ENCODE assay signal across 1 cellular context in genomic region chr10:122953827-122954730, GRCh38.
TF ChIP-seq lines count a peak whose summit lies in the region.

Gene C10orf88, minus strand, starts transcription at chr10:122954227. Its CDS starts 49 bp downstream, at chr10:122954178.

TF ChIP-seq in HepG2, 621 proteins besides CTCF, POLR2A, EP300 and RAD21 (continued from another document and continues in another):
- TF ChIP-seq SP2 (CRISPR knock-in tag; IDR thresholded peaks at IDR 0.05) (peak; percentile 51; the same call in 1 of the 2 replicates), ZNF841 (CRISPR knock-in tag; IDR thresholded peaks at IDR 0.05; ENCODE audit: borderline replicate concordance) (no peak), ZNF17 (CRISPR knock-in tag; IDR thresholded peaks at IDR 0.05) (no peak), ATF7 (IDR thresholded peaks at IDR 0.05) (no peak), ATF7 (CRISPR knock-in tag; IDR thresholded peaks at IDR 0.05) (peak; percentile 87), SP140L (CRISPR knock-in tag; IDR thresholded peaks at IDR 0.05; ENCODE audit: borderline replicate concordance) (peak; percentile 78; the same call in 1 of the 2 replicates), SNRNP70 (IDR thresholded peaks at IDR 0.05; ENCODE audit: low read depth, low read length) (no peak), SMYD3 (CRISPR knock-in tag; IDR thresholded peaks at IDR 0.05) (peak; percentile 94), ZNF614 (CRISPR knock-in tag; IDR thresholded peaks at IDR 0.05; ENCODE audit: borderline replicate concordance) (peak; percentile 96), DNMT3B (CRISPR knock-in tag; conservative IDR thresholded peaks at IDR 0.05) (no peak; the same call in 1 of the 2 replicates), MIER2 (CRISPR knock-in tag; IDR thresholded peaks at IDR 0.05) (peak; percentile 88), ZC3H4 (CRISPR knock-in tag; IDR thresholded peaks at IDR 0.05; ENCODE audit: borderline replicate concordance) (0 out of 2 replicates have a peak, but pooled peaks have one; percentile 69), RFXAP (CRISPR knock-in tag; IDR thresholded peaks at IDR 0.05; ENCODE audit: borderline replicate concordance) (peak; percentile 87; the same call in 1 of the 2 replicates), LBX2 (CRISPR knock-in tag; IDR thresholded peaks at IDR 0.05; ENCODE audit: borderline replicate concordance) (peak; percentile 95; the same call in 1 of the 2 replicates), STAT6 (CRISPR knock-in tag; IDR thresholded peaks at IDR 0.05; ENCODE audit: borderline replicate concordance) (peak; percentile 84; the same call in 1 of the 2 replicates), STAG1 (CRISPR knock-in tag; IDR thresholded peaks at IDR 0.05) (0 out of 2 replicates have a peak, but pooled peaks have one; percentile 3), THAP11 (CRISPR knock-in tag; IDR thresholded peaks at IDR 0.05) (peak; percentile 95), SATB2 (CRISPR knock-in tag; IDR thresholded peaks at IDR 0.05) (peak; percentile 76; the same call in 1 of the 2 replicates), CBFB (CRISPR knock-in tag; IDR thresholded peaks at IDR 0.05) (peak; percentile 89), NR3C1 (CRISPR knock-in tag; IDR thresholded peaks at IDR 0.05) (no peak), ZNF558 (CRISPR knock-in tag; IDR thresholded peaks at IDR 0.05; ENCODE audit: borderline replicate concordance) (peak; percentile 83), ATM (IDR thresholded peaks at IDR 0.05; ENCODE audit: borderline replicate concordance) (no peak), ZNF788 (CRISPR knock-in tag; IDR thresholded peaks at IDR 0.05; ENCODE audit: borderline replicate concordance) (peak; percentile 98), ZNF296 (CRISPR knock-in tag; conservative IDR thresholded peaks at IDR 0.05) (no peak; the same call in 1 of the 2 replicates), SIX4 (CRISPR knock-in tag; IDR thresholded peaks at IDR 0.05) (no peak; the same call in none of the 2 replicates), HHEX (CRISPR knock-in tag; IDR thresholded peaks at IDR 0.05) (no peak), HMGA1 (CRISPR knock-in tag; conservative IDR thresholded peaks at IDR 0.05) (no peak), ZFP37 (CRISPR knock-in tag; IDR thresholded peaks at IDR 0.05; ENCODE audit: borderline replicate concordance) (peak; percentile 88), CERS6 (CRISPR knock-in tag; IDR thresholded peaks at IDR 0.05) (peak; percentile 89; the same call in 1 of the 2 replicates), ZFP91 (CRISPR knock-in tag; IDR thresholded peaks at IDR 0.05; ENCODE audit: borderline replicate concordance) (peak; percentile 97), KLF15 (CRISPR knock-in tag; IDR thresholded peaks at IDR 0.05; ENCODE audit: borderline replicate concordance) (peak; percentile 76), TBL1XR1 (IDR thresholded peaks at IDR 0.05; ENCODE audit: borderline replicate concordance, low read length, partially characterized antibody) (no peak), TMF1 (CRISPR knock-in tag; IDR thresholded peaks at IDR 0.05; ENCODE audit: low read depth) (peak; percentile 98), EHMT2 (IDR thresholded peaks at IDR 0.05; ENCODE audit: borderline replicate concordance, low read depth, low read length) (no peak; the same call in 1 of the 2 replicates), ZNF569 (CRISPR knock-in tag; IDR thresholded peaks at IDR 0.05; ENCODE audit: borderline replicate concordance) (peak; percentile 95), ZNF513 (CRISPR knock-in tag; conservative IDR thresholded peaks at IDR 0.05) (no peak), NFE2L2 (IDR thresholded peaks at IDR 0.05; ENCODE audit: low read length) (no peak), KLF9 (CRISPR knock-in tag; IDR thresholded peaks at IDR 0.05; ENCODE audit: low read depth) (0 out of 2 replicates have a peak, but pooled peaks have one; percentile 53), NFYB (CRISPR knock-in tag; IDR thresholded peaks at IDR 0.05) (peak; percentile 44), HDAC6 (IDR thresholded peaks at IDR 0.05; ENCODE audit: low read depth, low read length) (no peak), CAMTA2 (CRISPR knock-in tag; IDR thresholded peaks at IDR 0.05; ENCODE audit: borderline replicate concordance) (0 out of 2 replicates have a peak, but pooled peaks have one; percentile 82), TERF1 (CRISPR knock-in tag; IDR thresholded peaks at IDR 0.05) (no peak; the same call in 1 of the 2 replicates), ZNF800 (CRISPR knock-in tag; IDR thresholded peaks at IDR 0.05) (0 out of 2 replicates have a peak, but pooled peaks have one; percentile 28), XBP1 (CRISPR knock-in tag; IDR thresholded peaks at IDR 0.05) (no peak), SRY (CRISPR knock-in tag; IDR thresholded peaks at IDR 0.05) (peak; percentile 90; the same call in 1 of the 2 replicates), ZNF724P (CRISPR knock-in tag; IDR thresholded peaks at IDR 0.05; ENCODE audit: borderline replicate concordance) (peak; percentile 94; the same call in 1 of the 2 replicates), ZKSCAN8 (CRISPR knock-in tag; IDR thresholded peaks at IDR 0.05; ENCODE audit: borderline replicate concordance) (peak; percentile 82; the same call in 1 of the 2 replicates), ZNF670 (CRISPR knock-in tag; IDR thresholded peaks at IDR 0.05; ENCODE audit: borderline replicate concordance) (no peak; the same call in 1 of the 2 replicates), PRMT3 (CRISPR knock-in tag; IDR thresholded peaks at IDR 0.05; ENCODE audit: borderline replicate concordance, low read depth) (peak; percentile 84), HOXA7 (CRISPR knock-in tag; IDR thresholded peaks at IDR 0.05) (no peak), ZNF652 (CRISPR knock-in tag; IDR thresholded peaks at IDR 0.05; ENCODE audit: borderline replicate concordance, low read depth) (no peak), WIZ (CRISPR knock-in tag; IDR thresholded peaks at IDR 0.05) (no peak; the same call in 1 of the 2 replicates), NFKBIZ (CRISPR knock-in tag; IDR thresholded peaks at IDR 0.05) (0 out of 2 replicates have a peak, but pooled peaks have one; percentile 37), NKX3-1 (CRISPR knock-in tag; IDR thresholded peaks at IDR 0.05) (peak; percentile 80; the same call in 1 of the 2 replicates), ATF3 (CRISPR knock-in tag; IDR thresholded peaks at IDR 0.05) (peak; percentile 13; the same call in 1 of the 2 replicates), ARID4A (CRISPR knock-in tag; IDR thresholded peaks at IDR 0.05; ENCODE audit: borderline replicate concordance) (peak; percentile 94), CHCHD3 (CRISPR knock-in tag; IDR thresholded peaks at IDR 0.05) (peak; percentile 91)
